In genomic region chr3:118688396-118688884, GRCh38 we compare ENCODE assay signal across 19 cellular contexts.
DNase-seq lines count a peak whose midpoint lies in the region; ATAC-seq and TF ChIP-seq lines count a peak whose summit lies in the region.
"Had no signal": no experiment of that assay in that cellular context is flagged by ENCODE, and none has a peak within 500 bp of the region (broad histone marks: within the 10 kb centered on the region; RNA-seq: fewer than 3 reads in every experiment).

No MANE protein-coding gene starts in this region.

- no peaks in the 10 kb centered on the region for H3K9me2 ChIP-seq in neural cell (ENCODE audit: insufficient read depth, low read length)

- no peaks in the 10 kb centered on the region for H3K9me3 Mint-ChIP-seq in MCF 10A (ENCODE audit: unreplicated experiment)
- H3K9me3 Mint-ChIP-seq in stimulated activated naive CD8-positive, alpha-beta T cell treated with anti-CD3 and anti-CD28 coated beads, Interleukin-15, amount 100 ng/mL, for 72 hours = no peaks in the 10 kb centered on the region

- H3K27ac ChIP-seq in breast epithelium (no peak overlapping the region), mammary epithelial cell (ENCODE audit: insufficient read depth, low read depth, low read length) (no peak overlapping the region), neural cell (ENCODE audit: low read length) (peak overlapping the region; percentile 78), tibial artery (no peak overlapping the region)
- H3K27ac ChIP-seq: SK-N-MC had no signal

- no peak for TF ChIP-seq POLR2A in breast epithelium (IDR thresholded peaks at IDR 0.05)

- H2AFZ ChIP-seq in mammary epithelial cell (ENCODE audit: low read depth, low read length) = no peak overlapping the region
- H2AFZ ChIP-seq in neural cell (ENCODE audit: low read depth, low read length) = no peak overlapping the region

- in situ Hi-C loops in mammary epithelial cell (cut with MboI; ENCODE audit: low sequenced_read_pairs in 2 of 2) = no loop called here

- BruUV-seq in MCF 10A (replicated peaks; lab: Mats Ljungman, UMichigan) (no TSS peak), mammary epithelial cell (replicated peaks; lab: Mats Ljungman, UMichigan) (no TSS peak)

- no peaks in the 10 kb centered on the region for H3K36me3 ChIP-seq in breast epithelium
- no peaks in the 10 kb centered on the region for H3K36me3 ChIP-seq in mammary epithelial cell (ENCODE audit: insufficient read depth, low read length)
- H3K36me3 ChIP-seq in neural cell (ENCODE audit: insufficient read depth, low read length) = no peaks in the 10 kb centered on the region
- H3K36me3 ChIP-seq in tibial artery = no peaks in the 10 kb centered on the region
- H3K36me3 ChIP-seq: MG63 had no signal

- TF ChIP-seq RAD21 in neural cell (conservative IDR thresholded peaks at IDR 0.05) = no peak

- DNase-seq in MCF 10A (ENCODE audit: unreplicated experiment) (peak; percentile 51), breast epithelium (ENCODE audit: low spot score in 2 of 2) (no peak), NCI-H82 treated with DMSO at 0.1 percent for 48 hours (lab: John Stamatoyannopoulos, UW; ENCODE audit: unreplicated experiment) (peak; percentile 13), mammary epithelial cell (peak; percentile 5), NCI-H748 (lab: John Stamatoyannopoulos, UW; ENCODE audit: unreplicated experiment) (no peak), tibial artery (no peak)
- no peak for DNase-seq in stimulated activated naive CD8-positive, alpha-beta T cell treated with anti-CD3 and anti-CD28 coated beads, Interleukin-15, amount 100 ng/mL, for 72 hours
- DNase-seq: Caco-2, DMS153, KBM-7, MG63, NCI-H1092 treated with DMSO at 0.1 percent for 48 hours, NCI-H1694 treated with DMSO at 0.1 percent for 48 hours, NCI-H69, Right ventricle myocardium superior, T-cell had no signal

- WGBS in mammary epithelial cell (ENCODE audit: low coverage, missing lambda C conversion rate) = 15% methylated on average over 2 of the region's 2 CpGs

- POLR2A ChIA-PET in MCF 10A (lab: Yijun Ruan, JAX) = interaction anchor here (0.5 kb wide), 1 partner anchor 164 kb away, joined by 3 read pairs; no protein-coding TSS in a partner anchor

- no peaks in the 10 kb centered on the region for H3F3A ChIP-seq in neural cell (ENCODE audit: insufficient read depth, low read length, poor library complexity, severe bottlenecking)

- H3K4me1 ChIP-seq in breast epithelium = no peaks in the 10 kb centered on the region
- H3K4me1 ChIP-seq in mammary epithelial cell (ENCODE audit: insufficient read depth, low read length) = no peaks in the 10 kb centered on the region
- H3K4me1 ChIP-seq in tibial artery = no peaks in the 10 kb centered on the region
- H3K4me1 ChIP-seq: Caco-2 had no signal

- no peaks in the 10 kb centered on the region for H3K9me3 ChIP-seq in breast epithelium
- no peaks in the 10 kb centered on the region for H3K9me3 ChIP-seq in mammary epithelial cell (replicated peaks; ENCODE audit: insufficient read depth, low read length)
- no peaks in the 10 kb centered on the region for H3K9me3 ChIP-seq in neural cell (ENCODE audit: low read length)
- H3K9me3 ChIP-seq in tibial artery = no peaks in the 10 kb centered on the region
- H3K9me3 ChIP-seq: Caco-2, MG63 had no signal

- no peak overlapping the region for H3K4me2 ChIP-seq in mammary epithelial cell (ENCODE audit: insufficient read depth, low read depth, low read length)
- H3K4me2 ChIP-seq in neural cell (ENCODE audit: low read length) = no peak overlapping the region

- no peaks in the 10 kb centered on the region for H3K27me3 Mint-ChIP-seq in MCF 10A (ENCODE audit: insufficient read depth, unreplicated experiment)
- no peaks in the 10 kb centered on the region for H3K27me3 Mint-ChIP-seq in stimulated activated naive CD8-positive, alpha-beta T cell treated with anti-CD3 and anti-CD28 coated beads, Interleukin-15, amount 100 ng/mL, for 72 hours
- H3K27me3 Mint-ChIP-seq: T-cell had no signal

- H3K36me3 Mint-ChIP-seq in MCF 10A (ENCODE audit: insufficient read depth, unreplicated experiment) = no peaks in the 10 kb centered on the region
- H3K36me3 Mint-ChIP-seq: CD14-positive monocyte, T-cell had no signal

- H3K27me3 ChIP-seq in breast epithelium = no peaks in the 10 kb centered on the region
- peaks cover 3% of the 10 kb centered on the region for H3K27me3 ChIP-seq in mammary epithelial cell (ENCODE audit: insufficient read depth, low read length)
- no peaks in the 10 kb centered on the region for H3K27me3 ChIP-seq in neural cell (ENCODE audit: insufficient read depth, low read depth, low read length)
- no peaks in the 10 kb centered on the region for H3K27me3 ChIP-seq in tibial artery

- TF ChIP-seq CTCF in MCF 10A (IDR thresholded peaks at IDR 0.05; ENCODE audit: unreplicated experiment) (no peak), breast epithelium (IDR thresholded peaks at IDR 0.05) (no peak), mammary epithelial cell (conservative IDR thresholded peaks at IDR 0.05 in 1 of 2, IDR thresholded peaks at IDR 0.05 in 1 of 2; ENCODE audit: extremely low read depth in 1 of 2, insufficient read depth in 1 of 2, low read depth in 1 of 2, low read length in 2 of 2) (no peak), neural cell (IDR thresholded peaks at IDR 0.05; ENCODE audit: poor library complexity, severe bottlenecking) (no peak), tibial artery (IDR thresholded peaks at IDR 0.05) (no peak)

- CTCF ChIA-PET in MCF 10A (lab: Yijun Ruan, JAX) = interaction anchor here (0.5 kb wide), 1 partner anchor 1421 kb away, joined by 5 read pairs; no protein-coding TSS in a partner anchor
- CTCF ChIA-PET in mammary epithelial cell (lab: Charles Lee; ENCODE audit: low non-redundant PET) = no interaction called here

- no peak overlapping the region for H3K4me3 Mint-ChIP-seq in MCF 10A (ENCODE audit: unreplicated experiment)
- no peak overlapping the region for H3K4me3 Mint-ChIP-seq in stimulated activated naive CD8-positive, alpha-beta T cell treated with anti-CD3 and anti-CD28 coated beads, Interleukin-15, amount 100 ng/mL, for 72 hours
- H3K4me3 Mint-ChIP-seq: CD14-positive monocyte, T-cell had no signal

- TF ChIP-seq EP300 in neural cell (conservative IDR thresholded peaks at IDR 0.05; ENCODE audit: poor library complexity, severe bottlenecking) = peak; percentile 95

- H3K4me3 ChIP-seq in breast epithelium = no peak overlapping the region
- H3K4me3 ChIP-seq in mammary epithelial cell (replicated peaks in 1 of 3; ENCODE audit: insufficient read depth in 1 of 3, low read depth in 2 of 3, low read length in 3 of 3) = no peak overlapping the region
- H3K4me3 ChIP-seq in neural cell (ENCODE audit: low read length) = peak overlapping the region; percentile 26
- H3K4me3 ChIP-seq in tibial artery = no peak overlapping the region
- H3K4me3 ChIP-seq: MG63, SK-N-MC had no signal

- intact Hi-C loops in MCF 10A (cut with micrococcal nuclease) (no loop called here), breast epithelium (cut with DNase I; ENCODE audit: low total_unique reads) (no loop called here), mammary epithelial cell (cut with micrococcal nuclease) (no loop called here), tibial artery (cut with DNase I; ENCODE audit: low total_unique reads) (loop anchor here (10.0 kb wide), 1 partner anchor 1994 kb away; no protein-coding TSS in a partner anchor)

- H3K27ac Mint-ChIP-seq in MCF 10A (ENCODE audit: low read depth, unreplicated experiment) = no peak overlapping the region
- H3K27ac Mint-ChIP-seq in stimulated activated naive CD8-positive, alpha-beta T cell treated with anti-CD3 and anti-CD28 coated beads, Interleukin-15, amount 100 ng/mL, for 72 hours = no peak overlapping the region
- H3K27ac Mint-ChIP-seq: CD14-positive monocyte, T-cell had no signal

- peaks cover 9% of the 10 kb centered on the region for H3K4me1 Mint-ChIP-seq in MCF 10A (ENCODE audit: insufficient read depth, unreplicated experiment)
- H3K4me1 Mint-ChIP-seq in stimulated activated naive CD8-positive, alpha-beta T cell treated with anti-CD3 and anti-CD28 coated beads, Interleukin-15, amount 100 ng/mL, for 72 hours = no peaks in the 10 kb centered on the region
- H3K4me1 Mint-ChIP-seq: CD14-positive monocyte, T-cell had no signal

- ATAC-seq in stimulated activated naive CD8-positive, alpha-beta T cell treated with anti-CD3 and anti-CD28 coated beads, Interleukin-15, amount 100 ng/mL, for 72 hours = no peak
- ATAC-seq: T-cell had no signal

- H3K9ac ChIP-seq in mammary epithelial cell (ENCODE audit: insufficient read depth, low read length) = no peak overlapping the region
- peak overlapping the region; percentile 10 for H3K9ac ChIP-seq in neural cell (ENCODE audit: low read length)

- H4K20me1 ChIP-seq in mammary epithelial cell (ENCODE audit: insufficient read depth, low read length) = no peaks in the 10 kb centered on the region
- no peaks in the 10 kb centered on the region for H4K20me1 ChIP-seq in neural cell (ENCODE audit: insufficient read depth)

- dilution Hi-C loops in mammary epithelial cell (cut with HindIII; ENCODE audit: low sequenced_read_pairs) = no loop called here

- H3K79me2 ChIP-seq in mammary epithelial cell (ENCODE audit: insufficient read depth, low read length) = no peaks in the 10 kb centered on the region
- H3K79me2 ChIP-seq in neural cell (replicated peaks; ENCODE audit: insufficient read depth, low read length) = no peaks in the 10 kb centered on the region

TF ChIP-seq in neural cell, 6 proteins besides CTCF, POLR2A, EP300 and RAD21:
- peak; percentile 68 for TF ChIP-seq POLR2AphosphoS5 (IDR thresholded peaks at IDR 0.05)
- TF ChIP-seq, protein P1, sequence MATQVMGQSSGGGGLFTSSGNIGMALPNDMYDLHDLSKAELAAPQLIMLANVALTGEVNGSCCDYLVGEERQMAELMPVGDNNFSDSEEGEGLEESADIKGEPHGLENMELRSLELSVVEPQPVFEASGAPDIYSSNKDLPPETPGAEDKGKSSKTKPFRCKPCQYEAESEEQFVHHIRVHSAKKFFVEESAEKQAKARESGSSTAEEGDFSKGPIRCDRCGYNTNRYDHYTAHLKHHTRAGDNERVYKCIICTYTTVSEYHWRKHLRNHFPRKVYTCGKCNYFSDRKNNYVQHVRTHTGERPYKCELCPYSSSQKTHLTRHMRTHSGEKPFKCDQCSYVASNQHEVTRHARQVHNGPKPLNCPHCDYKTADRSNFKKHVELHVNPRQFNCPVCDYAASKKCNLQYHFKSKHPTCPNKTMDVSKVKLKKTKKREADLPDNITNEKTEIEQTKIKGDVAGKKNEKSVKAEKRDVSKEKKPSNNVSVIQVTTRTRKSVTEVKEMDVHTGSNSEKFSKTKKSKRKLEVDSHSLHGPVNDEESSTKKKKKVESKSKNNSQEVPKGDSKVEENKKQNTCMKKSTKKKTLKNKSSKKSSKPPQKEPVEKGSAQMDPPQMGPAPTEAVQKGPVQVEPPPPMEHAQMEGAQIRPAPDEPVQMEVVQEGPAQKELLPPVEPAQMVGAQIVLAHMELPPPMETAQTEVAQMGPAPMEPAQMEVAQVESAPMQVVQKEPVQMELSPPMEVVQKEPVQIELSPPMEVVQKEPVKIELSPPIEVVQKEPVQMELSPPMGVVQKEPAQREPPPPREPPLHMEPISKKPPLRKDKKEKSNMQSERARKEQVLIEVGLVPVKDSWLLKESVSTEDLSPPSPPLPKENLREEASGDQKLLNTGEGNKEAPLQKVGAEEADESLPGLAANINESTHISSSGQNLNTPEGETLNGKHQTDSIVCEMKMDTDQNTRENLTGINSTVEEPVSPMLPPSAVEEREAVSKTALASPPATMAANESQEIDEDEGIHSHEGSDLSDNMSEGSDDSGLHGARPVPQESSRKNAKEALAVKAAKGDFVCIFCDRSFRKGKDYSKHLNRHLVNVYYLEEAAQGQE (IDR thresholded peaks at IDR 0.05; ENCODE audit: borderline replicate concordance) = no peak

Comparison
In these comparisons a context has a peak if more than half of its experiments do, and no peak if none do; other contexts are left out.
1. DNase-seq: peak in MCF 10A (single experiment), NCI-H82 treated with DMSO at 0.1 percent for 48 hours (single experiment) and mammary epithelial cell (single experiment); none in breast epithelium (0 of 2), NCI-H748 (single experiment), tibial artery (0 of 2) and stimulated activated naive CD8-positive, alpha-beta T cell treated with anti-CD3 and anti-CD28 coated beads, Interleukin-15, amount 100 ng/mL, for 72 hours (0 of 2).